ENCODE assay signal across 10 cellular contexts in genomic region chr6:22026160-22026678, GRCh38.
DNase-seq lines count a peak whose midpoint lies in the region; ATAC-seq and TF ChIP-seq lines count a peak whose summit lies in the region.
"Had no signal": no experiment of that assay in that cellular context is flagged by ENCODE, and none has a peak within 500 bp of the region (broad histone marks: within the 10 kb centered on the region; RNA-seq: fewer than 3 reads in every experiment).

No MANE protein-coding gene starts in this region.

- peak overlapping the region; percentile 47 for H3K4me2 ChIP-seq in smooth muscle cell

- peaks cover 0 to 7% (median 0%) of the 10 kb centered on the region in 5 donors for H3K27me3 Mint-ChIP-seq in naive thymus-derived CD8-positive, alpha-beta T cell

- peak; percentile 14 for ATAC-seq in HG03139 (IDR thresholded peaks at IDR 0.05; ENCODE audit: unreplicated experiment)
- ATAC-seq in naive thymus-derived CD8-positive, alpha-beta T cell, result no peak
- ATAC-seq: HCT116 had no signal

- TF ChIP-seq CTCF in ascending aorta (IDR thresholded peaks at IDR 0.05) (no peak), smooth muscle cell (IDR thresholded peaks at IDR 0.05; ENCODE audit: borderline replicate concordance, insufficient read depth, poor library complexity, severe bottlenecking) (no peak)

- POLR2A ChIA-PET in naive thymus-derived CD8-positive, alpha-beta T cell (lab: Charles Lee), result no interaction called here

- H3K9me3 Mint-ChIP-seq in naive thymus-derived CD8-positive, alpha-beta T cell, result peaks cover 0 to 11% (median 6%) of the 10 kb centered on the region in 9 donors

- peak; percentile 53 for DNase-seq in SIG-M5 treated with dmso at 0.1 percent for 504 hours (lab: John Stamatoyannopoulos, UW; ENCODE audit: unreplicated experiment)
- DNase-seq in SIG-M5 (lab: John Stamatoyannopoulos, UW), result no peak
- DNase-seq in ascending aorta (ENCODE audit: low spot score in 2 of 2), result no peak
- DNase-seq in smooth muscle cell (lab: John Stamatoyannopoulos, UW; ENCODE audit: unreplicated experiment), result no peak
- DNase-seq in amygdala (lab: John Stamatoyannopoulos, UW), result no peak
- DNase-seq in naive thymus-derived CD8-positive, alpha-beta T cell, result no peak
- DNase-seq in central memory CD4-positive, alpha-beta T cell, result no peak

- H3K4me1 ChIP-seq in ascending aorta (peaks cover 0 to 8% of the 10 kb centered on the region in 2 donors), smooth muscle cell (ENCODE audit: low read depth) (peaks cover 25% of the 10 kb centered on the region)

- no peak overlapping the region for H3K9ac ChIP-seq in smooth muscle cell (ENCODE audit: low read depth)

- H3K27me3 ChIP-seq in ascending aorta, result no peaks in the 10 kb centered on the region
- no peaks in the 10 kb centered on the region for H3K27me3 ChIP-seq in smooth muscle cell (ENCODE audit: low read depth)
- H3K27me3 ChIP-seq: BE2C had no signal

- WGBS in smooth muscle cell (ENCODE audit: low lambda C conversion rate), result 81% methylated on average over 5 of the region's 5 CpGs

- H3K4me3 Mint-ChIP-seq in naive thymus-derived CD8-positive, alpha-beta T cell, result peak overlapping the region in 4 of 10 donors; percentile 1 to 54 (median 32)

- H3K9me3 ChIP-seq in ascending aorta (peaks cover 0 to 6% of the 10 kb centered on the region in 2 donors), smooth muscle cell (replicated peaks; ENCODE audit: low read depth) (no peaks in the 10 kb centered on the region)
- H3K9me3 ChIP-seq: BE2C had no signal

- peak overlapping the region; percentile 49 for H2AFZ ChIP-seq in smooth muscle cell (ENCODE audit: low read depth)

- peaks cover 6 to 12% of the 10 kb centered on the region in 2 donors for H3K36me3 ChIP-seq in ascending aorta
- no peaks in the 10 kb centered on the region for H3K36me3 ChIP-seq in smooth muscle cell (ENCODE audit: low read depth)
- H3K36me3 ChIP-seq: BE2C had no signal

- H3K27ac ChIP-seq in ascending aorta (peak overlapping the region; percentile 2 to 4), smooth muscle cell (ENCODE audit: low read depth) (peak overlapping the region; percentile 77)

- H3K4me3 ChIP-seq in ascending aorta (no peak overlapping the region), smooth muscle cell (no peak overlapping the region)

- intact Hi-C loops in ascending aorta (cut with DNase I), result no loop called here

- no peaks in the 10 kb centered on the region for H4K20me1 ChIP-seq in smooth muscle cell (ENCODE audit: low read depth)

- peaks cover 8 to 44% (median 36%) of the 10 kb centered on the region in 4 donors for H3K4me1 Mint-ChIP-seq in naive thymus-derived CD8-positive, alpha-beta T cell

- no peaks in the 10 kb centered on the region for H3K79me2 ChIP-seq in smooth muscle cell (ENCODE audit: low read depth)

- H3K36me3 Mint-ChIP-seq in naive thymus-derived CD8-positive, alpha-beta T cell, result peaks cover 0 to 11% (median 2%) of the 10 kb centered on the region in 3 donors

- H3K27ac Mint-ChIP-seq in naive thymus-derived CD8-positive, alpha-beta T cell, result peak overlapping the region in 5 of 10 donors; percentile 3 to 51 (median 29)

- H3F3A ChIP-seq in smooth muscle cell (ENCODE audit: low read depth), result peaks cover 15% of the 10 kb centered on the region
